8 cellular contexts compared by ENCODE assay signal in genomic region chr6:16769131-16769985, GRCh38. TPM values are rescaled to one million over a fixed set of nuclear protein-coding genes. Genes with fewer than 3 reads are reported as not detected.
DNase-seq lines count a peak whose midpoint lies in the region; ATAC-seq, FAIRE-seq and TF ChIP-seq lines count a peak whose summit lies in the region.

No MANE protein-coding gene starts in this region.

- no peak overlapping the region for H3K4me3 ChIP-seq in GM12865 (ENCODE audit: low read depth, low read length)
- H3K4me3 ChIP-seq in MG63, result no peak overlapping the region
- H3K4me3 ChIP-seq in endothelial cell of umbilical vein (replicated peaks in 1 of 3; ENCODE audit: insufficient read depth in 1 of 3, low read depth in 1 of 3, low read length in 3 of 3), result peak overlapping the region in 1 of 3 experiments; percentile 42
- H3K4me3 ChIP-seq in trophoblast cell (ENCODE audit: low read depth, low read length), result no peak overlapping the region

- H3K14ac ChIP-seq in trophoblast cell (ENCODE audit: low read length), result no peak overlapping the region

- H3K9ac ChIP-seq in endothelial cell of umbilical vein (replicated peaks; ENCODE audit: extremely low read depth, insufficient read depth, low read length) (peak overlapping the region; percentile 58), trophoblast cell (ENCODE audit: low read length) (no peak overlapping the region)

- peaks cover 51% of the 10 kb centered on the region for H3K4me1 ChIP-seq in endothelial cell of umbilical vein (ENCODE audit: control insufficient read depth, extremely low read depth, insufficient read depth, low read length)
- H3K4me1 ChIP-seq in trophoblast cell (ENCODE audit: control insufficient read depth in 1 of 2, insufficient read depth in 2 of 2, low read length in 2 of 2), result no peaks in the 10 kb centered on the region

- TF ChIP-seq CTCF in GM12865 (IDR thresholded peaks at IDR 0.05; ENCODE audit: insufficient read depth, low read depth, low read length, missing control alignments), result no peak
- no peak for TF ChIP-seq CTCF in endothelial cell of umbilical vein (IDR thresholded peaks at IDR 0.05; ENCODE audit: extremely low read depth in 1 of 2, insufficient read depth in 1 of 2, low read depth in 1 of 2, low read length in 2 of 2)

- no peak overlapping the region for H2BK12ac ChIP-seq in trophoblast cell (ENCODE audit: low read length)

- POLR2A ChIA-PET in endothelial cell of umbilical vein (lab: Charles Lee), result interaction anchor here (0.8 kb wide), 1 partner anchor 10 kb away, joined by 4 read pairs; no protein-coding TSS in a partner anchor

- intact Hi-C loops in endothelial cell of umbilical vein (cut with micrococcal nuclease), result loop anchor here (1.0 to 5.0 kb wide), 4 partner anchors 243 to 552 kb away; no protein-coding TSS in a partner anchor

- H3K27ac ChIP-seq in endothelial cell of umbilical vein (ENCODE audit: insufficient read depth, low read depth, low read length) (peak overlapping the region; percentile 84), trophoblast cell (ENCODE audit: low read depth, low read length) (no peak overlapping the region)

- no peaks in the 10 kb centered on the region for H3K9me1 ChIP-seq in endothelial cell of umbilical vein (replicated peaks; ENCODE audit: control insufficient read depth, extremely low read depth, insufficient read depth, low read length)

- TF ChIP-seq POLR2A in endothelial cell of umbilical vein (IDR thresholded peaks at IDR 0.05; ENCODE audit: low read depth, low read length), result no peak

- no peaks in the 10 kb centered on the region for H3K79me1 ChIP-seq in trophoblast cell (ENCODE audit: low read length)

- H3K18ac ChIP-seq in trophoblast cell (ENCODE audit: low read length), result no peak overlapping the region

- dilution Hi-C loops in endothelial cell of umbilical vein (cut with MboI; ENCODE audit: extremely low pct_ligation_motif_present, low sequenced_read_pairs), result no loop called here

- H3K36me3 ChIP-seq in MG63, result no peaks in the 10 kb centered on the region
- H3K36me3 ChIP-seq in endothelial cell of umbilical vein (ENCODE audit: control insufficient read depth in 2 of 2, extremely low read depth in 1 of 2, insufficient read depth in 2 of 2, low read length in 2 of 2), result no peaks in the 10 kb centered on the region
- H3K36me3 ChIP-seq in trophoblast cell (ENCODE audit: control insufficient read depth in 1 of 2, insufficient read depth in 2 of 2, low read length in 2 of 2), result no peaks in the 10 kb centered on the region

- no CpG with 5 or more reads among the region's 8 CpGs for WGBS in trophoblast cell (ENCODE audit: extremely low coverage, insufficient coverage, insufficient read length)

- FAIRE-seq in endothelial cell of umbilical vein (lab: Jason Lieb, UNC), result peak; percentile 91

- no peak overlapping the region for H4K8ac ChIP-seq in trophoblast cell (ENCODE audit: low read depth, low read length)

- ATAC-seq in HG03045 (IDR thresholded peaks at IDR 0.05; ENCODE audit: unreplicated experiment), result no peak
- no peak for ATAC-seq in GM19455 (IDR thresholded peaks at IDR 0.05; ENCODE audit: unreplicated experiment)

- H3K4me2 ChIP-seq in endothelial cell of umbilical vein (ENCODE audit: insufficient read depth, low read length) (peak overlapping the region; percentile 86), trophoblast cell (ENCODE audit: low read length) (peak overlapping the region; percentile 21)

- no TSS peak for BruUV-seq in endothelial cell of umbilical vein (replicated peaks; lab: Mats Ljungman, UMichigan)

- peak overlapping the region; percentile 15 for H2AFZ ChIP-seq in endothelial cell of umbilical vein (ENCODE audit: low read depth, low read length)
- no peak overlapping the region for H2AFZ ChIP-seq in trophoblast cell (ENCODE audit: insufficient read depth, low read length, poor library complexity)

- H3K9me3 ChIP-seq in MG63 (no peaks in the 10 kb centered on the region), endothelial cell of umbilical vein (replicated peaks; ENCODE audit: control insufficient read depth, insufficient read depth, low read length) (no peaks in the 10 kb centered on the region), trophoblast cell (ENCODE audit: insufficient read depth, low read depth, low read length) (no peaks in the 10 kb centered on the region)

- DNase-seq in GM12865 (ENCODE audit: low read depth), result peak; percentile 49
- peak; percentile 86 for DNase-seq in MG63
- peak; percentile 60 to 66 for DNase-seq in activated CD4-positive, alpha-beta T cell treated with anti-CD3 and anti-CD28 coated beads, Interleukin-2, amount 50 U/mL, for 4 hours
- peak; percentile 91 for DNase-seq in endothelial cell of umbilical vein (ENCODE audit: low read depth, low spot score)
- peak; percentile 31 to 61 for DNase-seq in trophoblast cell
- no peak for DNase-seq in NCI-H187 (lab: John Stamatoyannopoulos, UW)

- H2BK5ac ChIP-seq in trophoblast cell (ENCODE audit: low read depth, low read length, poor library complexity), result no peak overlapping the region

- H3K27me3 ChIP-seq in MG63 (no peaks in the 10 kb centered on the region), endothelial cell of umbilical vein (ENCODE audit: control insufficient read depth in 2 of 2, insufficient read depth in 2 of 2, low read length in 2 of 2) (no peaks in the 10 kb centered on the region), trophoblast cell (ENCODE audit: insufficient read depth, low read length) (no peaks in the 10 kb centered on the region)

- no peaks in the 10 kb centered on the region for H4K20me1 ChIP-seq in endothelial cell of umbilical vein (replicated peaks; ENCODE audit: control insufficient read depth, extremely low read depth, insufficient read depth, low read length)

- CTCF ChIA-PET in endothelial cell of umbilical vein (lab: Charles Lee), result interaction anchor here (0.7 to 10.2 kb wide), 12 partner anchors 8 to 433 kb away, joined by 3 to 112 read pairs (median 7); partner anchors contain the start of gene ATXN1

- no peak overlapping the region for H4K91ac ChIP-seq in trophoblast cell (ENCODE audit: low read depth, low read length)

- no peak overlapping the region for H2AK5ac ChIP-seq in trophoblast cell (ENCODE audit: low read length)

- no peak overlapping the region for H2BK120ac ChIP-seq in trophoblast cell (ENCODE audit: insufficient read depth, low read length, poor library complexity)

- H3K4ac ChIP-seq in trophoblast cell (ENCODE audit: low read depth, low read length), result no peak overlapping the region

- H3K79me2 ChIP-seq in endothelial cell of umbilical vein (ENCODE audit: control insufficient read depth, insufficient read depth, low read length) (no peaks in the 10 kb centered on the region), trophoblast cell (ENCODE audit: control insufficient read depth, insufficient read depth, low read length, poor library complexity) (no peaks in the 10 kb centered on the region)

- H4K12ac ChIP-seq in trophoblast cell (ENCODE audit: low read depth, low read length), result no peak overlapping the region

- no peak overlapping the region for H3K23ac ChIP-seq in trophoblast cell (ENCODE audit: low read length)

TF ChIP-seq in endothelial cell of umbilical vein, 7 proteins besides CTCF, POLR2A, EP300 and RAD21:
- TF ChIP-seq JUN (IDR thresholded peaks at IDR 0.05; ENCODE audit: borderline replicate concordance, insufficient read depth, insufficient read length, low read depth), result peak; percentile 81
- TF ChIP-seq POLR2AphosphoS5 (IDR thresholded peaks at IDR 0.05; ENCODE audit: insufficient read depth, low read depth, low read length), result peak; percentile 85
- peak; percentile 96 for TF ChIP-seq FOS (IDR thresholded peaks at IDR 0.05; ENCODE audit: borderline replicate concordance, insufficient read depth, low read length)
- TF ChIP-seq MYC (IDR thresholded peaks at IDR 0.05; ENCODE audit: low read depth, low read length), result no peak
- peak; percentile 90 for TF ChIP-seq GATA2 (IDR thresholded peaks at IDR 0.05; ENCODE audit: insufficient read depth, insufficient read length, low read depth, low read length)
- peak; percentile 21 for TF ChIP-seq MAX (IDR thresholded peaks at IDR 0.05; ENCODE audit: insufficient read depth, insufficient read length)
- TF ChIP-seq EZH2 (IDR thresholded peaks at IDR 0.05; ENCODE audit: borderline replicate concordance, low read depth, low read length, severe bottlenecking), result no peak
TF ChIP-seq in endothelial cell of umbilical vein: peak in this region for 5.

RNA-seq across cellular contexts. Expression of gene ATXN1, which starts 8.1 kb away (rescaled TPM):
- 1.9 and 5.9 TPM in 2 replicates for total RNA-seq in MG63 (2014; rRNA removed; shearing (Covaris generic); ENCODE audit: low replicate concordance)
- total RNA-seq in endothelial cell of umbilical vein, result 33.0 and 34.1 TPM in 2 replicates
- polyA plus RNA-seq in endothelial cell of umbilical vein, result 16.4 and 23.3 TPM in 2 replicates
- 9.0 and 9.5 TPM in 2 replicates for polyA plus RNA-seq in endothelial cell of umbilical vein (2011; cell fraction: cytosol; rRNA removed)
- 23.7 and 25.8 TPM in 2 replicates for polyA plus RNA-seq in endothelial cell of umbilical vein (2011; cell fraction: nucleus; rRNA removed)
- 8.1 and 10.2 TPM in 2 replicates for polyA plus RNA-seq in endothelial cell of umbilical vein (2012)
- 70.2 and 70.9 TPM in 2 replicates for polyA minus RNA-seq in endothelial cell of umbilical vein
- polyA minus RNA-seq in endothelial cell of umbilical vein (2011; cell fraction: cytosol; rRNA and poly(A)+ RNA removed), result 4.3 TPM
- polyA minus RNA-seq in endothelial cell of umbilical vein (2011; cell fraction: nucleus; rRNA and poly(A)+ RNA removed), result 90.2 and 138 TPM in 2 replicates
- polyA plus RNA-seq in trophoblast cell (2013), result 10.5 and 11.1 TPM in 2 replicates

Comparison
In these comparisons a context has a peak if more than half of its experiments do, and no peak if none do; other contexts are left out.
1. DNase-seq: peak in GM12865 (single experiment), MG63 (single experiment), activated CD4-positive, alpha-beta T cell treated with anti-CD3 and anti-CD28 coated beads, Interleukin-2, amount 50 U/mL, for 4 hours (2 of 2), endothelial cell of umbilical vein (single experiment) and trophoblast cell (2 of 2); none in NCI-H187 (0 of 2).